Comparison of ENCODE assay signal across 8 cellular contexts in genomic region chr10:102449321-102450123, GRCh38. TPM values are rescaled to one million over a fixed set of nuclear protein-coding genes. Genes with fewer than 3 reads are reported as not detected.
DNase-seq lines count a peak whose midpoint lies in the region; ATAC-seq lines count a peak whose summit lies in the region.

No MANE protein-coding gene starts in this region.

- peak overlapping the region; percentile 87 for H3K18ac ChIP-seq in mesendoderm (ENCODE audit: low read length)

- no CpG with 5 or more reads among the region's 30 CpGs for WGBS in mesendoderm (ENCODE audit: extremely low coverage, insufficient coverage, low lambda C conversion rate)

- H2AK5ac ChIP-seq in mesendoderm (ENCODE audit: low read length) = no peak overlapping the region

- peak overlapping the region; percentile 64 for H3K4me2 ChIP-seq in mesendoderm (ENCODE audit: low read length)

- no peaks in the 10 kb centered on the region for H3K9me3 ChIP-seq in duodenal mucosa (ENCODE audit: control insufficient read depth in 1 of 2, low read length in 2 of 2)

- DNase-seq in NCI-H510A (lab: John Stamatoyannopoulos, UW) (peak; percentile 86), mesendoderm (peak; percentile 91)
- peak; percentile 87 to 89 for DNase-seq in activated CD4-positive, alpha-beta T cell treated with anti-CD3 and anti-CD28 coated beads, Interleukin-2, amount 50 U/mL, for 4 hours
- peak; percentile 77 for DNase-seq in stimulated activated CD8-positive, alpha-beta memory T cell treated with anti-CD3 and anti-CD28 coated beads, Interleukin-2, amount 100 ng/mL, for 48 hours (ENCODE audit: low read depth in 2 of 2)

- H3K27ac ChIP-seq in duodenal mucosa (ENCODE audit: low read depth, low read length) (peak overlapping the region; percentile 84), mesendoderm (ENCODE audit: low read depth, low read length) (peak overlapping the region; percentile 7)

- H3K27me3 ChIP-seq in duodenal mucosa (ENCODE audit: control insufficient read depth in 1 of 2, insufficient read depth in 2 of 2, low read length in 2 of 2) (no peaks in the 10 kb centered on the region), mesendoderm (ENCODE audit: insufficient read depth, low read length, poor library complexity) (no peaks in the 10 kb centered on the region)

- H3K4me3 ChIP-seq in duodenal mucosa (ENCODE audit: low read depth in 1 of 2, low read length in 2 of 2) = peak overlapping the region; percentile 91 to 93
- H3K4me3 ChIP-seq in mesendoderm (ENCODE audit: low read length) = peak overlapping the region; percentile 57

- peak overlapping the region; percentile 73 for H2BK5ac ChIP-seq in mesendoderm (ENCODE audit: low read length)

- ATAC-seq in GM18519 (IDR thresholded peaks at IDR 0.05; ENCODE audit: low FRiP score, unreplicated experiment) (peak; percentile 31), HG03135 (IDR thresholded peaks at IDR 0.05; ENCODE audit: unreplicated experiment) (peak; percentile 49), HG03378 (IDR thresholded peaks at IDR 0.05; ENCODE audit: unreplicated experiment) (no peak)

- H3K79me2 ChIP-seq in mesendoderm (ENCODE audit: control insufficient read depth, insufficient read depth, low read length) = peaks cover 8% of the 10 kb centered on the region

- peak overlapping the region; percentile 93 for H3K56ac ChIP-seq in mesendoderm (ENCODE audit: low read length)

- H4K5ac ChIP-seq in mesendoderm (ENCODE audit: low read length) = no peak overlapping the region

- no peak overlapping the region for H2BK120ac ChIP-seq in mesendoderm (ENCODE audit: low read depth, low read length)

- H3K4me1 ChIP-seq in duodenal mucosa (ENCODE audit: control insufficient read depth in 1 of 2, insufficient read depth in 2 of 2, low read length in 2 of 2) = peaks cover 14 to 17% of the 10 kb centered on the region in 2 donors
- peaks cover 9% of the 10 kb centered on the region for H3K4me1 ChIP-seq in mesendoderm (ENCODE audit: control insufficient read depth, low read depth, low read length)

- H2BK15ac ChIP-seq in mesendoderm (replicated peaks; ENCODE audit: low read depth) = no peak overlapping the region

- H3K23ac ChIP-seq in mesendoderm (ENCODE audit: low read length) = no peak overlapping the region

- H3K9ac ChIP-seq in duodenal mucosa (ENCODE audit: low read depth in 1 of 2, low read length in 2 of 2) (peak overlapping the region; percentile 85 to 87), mesendoderm (ENCODE audit: low read length) (peak overlapping the region; percentile 88)

- no peak overlapping the region for H4K8ac ChIP-seq in mesendoderm (ENCODE audit: low read depth, low read length)

- H3K4ac ChIP-seq in mesendoderm (ENCODE audit: low read depth, low read length) = peak overlapping the region; percentile 62

- H3K36me3 ChIP-seq in duodenal mucosa (ENCODE audit: control insufficient read depth in 1 of 2, insufficient read depth in 2 of 2, low read length in 2 of 2) (peaks cover 0 to 4% of the 10 kb centered on the region in 2 donors), mesendoderm (ENCODE audit: control insufficient read depth, insufficient read depth, low read length) (peaks cover 3% of the 10 kb centered on the region)

- H3K79me1 ChIP-seq in mesendoderm (ENCODE audit: low read length) = peaks cover 10% of the 10 kb centered on the region

RNA-seq across cellular contexts. Expression of gene C10orf95, which starts 1.8 kb away (rescaled TPM):
- 0.24 TPM for polyA plus RNA-seq in mesendoderm (2013, experiment 1 of 2)
- polyA plus RNA-seq in mesendoderm (2013, experiment 2 of 2) = 0.21 TPM

RNA-seq across cellular contexts. Expression of gene CUEDC2, which starts 17.1 kb away (rescaled TPM):
- 39.1 TPM for polyA plus RNA-seq in mesendoderm (2013, experiment 1 of 2)
- polyA plus RNA-seq in mesendoderm (2013, experiment 2 of 2) = 40.9 TPM

RNA-seq across cellular contexts. Expression of gene FBXL15, which starts 28.9 kb away (rescaled TPM):
- polyA plus RNA-seq in mesendoderm (2013, experiment 1 of 2) = 5.0 TPM
- polyA plus RNA-seq in mesendoderm (2013, experiment 2 of 2) = 4.6 TPM

RNA-seq across cellular contexts. Expression of gene PSD, which starts 30.9 kb away (rescaled TPM):
- polyA plus RNA-seq in mesendoderm (2013, experiment 1 of 2) = 0.44 TPM
- polyA plus RNA-seq in mesendoderm (2013, experiment 2 of 2) = 0.53 TPM

RNA-seq across cellular contexts. Expression of gene ACTR1A, which starts 53.0 kb away (rescaled TPM):
- 47.3 TPM for polyA plus RNA-seq in mesendoderm (2013, experiment 1 of 2)
- polyA plus RNA-seq in mesendoderm (2013, experiment 2 of 2) = 49.0 TPM
